In the genomic region with DNA sequence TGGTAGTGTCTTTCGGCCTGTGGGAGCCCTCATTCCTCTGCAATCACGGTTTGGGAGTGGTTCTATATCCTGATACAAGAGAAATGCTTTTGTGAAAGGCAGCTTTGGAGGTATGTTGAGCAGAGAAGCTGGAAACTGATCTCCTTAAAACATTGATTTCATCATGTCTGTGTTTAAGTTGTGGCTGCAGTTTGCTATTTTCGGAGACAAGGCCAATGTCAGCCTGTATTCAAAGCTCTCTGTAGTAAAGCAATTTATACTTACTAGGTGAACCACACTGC, we compare ENCODE assay signal across 20 cellular contexts.
"Had no signal": no experiment of that assay in that cellular context is flagged by ENCODE, and none has a peak within 500 bp of the region (broad histone marks: within the 10 kb centered on the region; RNA-seq: fewer than 3 reads in every experiment).

No MANE protein-coding gene starts in this region.

- H3K27ac ChIP-seq: adrenal gland, coronary artery, left lung, prostate gland, skin epidermis, tibial artery, WERI-Rb-1 had no signal

- H3K9me3 ChIP-seq: adrenal gland, left lung, prostate gland, tibial artery had no signal

- DNase-seq: activated CD4-positive, alpha-beta T cell treated with anti-CD3 and anti-CD28 coated beads for 1 hour; activated CD4-positive, alpha-beta T cell treated with anti-CD3 and anti-CD28 coated beads, Interleukin-2, amount 50 U/mL, for 1 hour; activated CD8-positive, alpha-beta T cell treated with anti-CD3 and anti-CD28 coated beads, Interleukin-2, amount 10 ng/mL, durations not matched to agents 7 days and 5 days; activated gamma-delta T cell treated with Interleukin-2 at 50 U/mL for 16 hours; adrenal gland; cerebellar nuclear complex; endodermal cell; hippocampal formation; kidney glomerular epithelial cell; left lung; naive thymus-derived CD8-positive, alpha-beta T cell; stimulated activated CD4-positive, alpha-beta T cell treated with anti-CD3 and anti-CD28 coated beads, Interleukin-1b, Interleukin-23, amount 100 ng/mL, for 48 hours; T-cell; tibial artery; WERI-Rb-1 had no signal

- H3K4me3 ChIP-seq: adrenal gland, coronary artery, left lung, lung, prostate gland, skin epidermis, tibial artery had no signal

- H3K27me3 ChIP-seq: adrenal gland, left lung, tibial artery had no signal

- H3K4me1 ChIP-seq: adrenal gland, left lung, prostate gland, tibial artery had no signal

- H3K36me3 ChIP-seq: adrenal gland, left lung, prostate gland, tibial artery, WERI-Rb-1 had no signal

- ATAC-seq: activated CD8-positive, alpha-beta T cell treated with anti-CD3 and anti-CD28 coated beads, Interleukin-2, amount 10 ng/mL, durations not matched to agents 7 days and 5 days; activated naive CD4-positive, alpha-beta T cell treated with anti-CD3 and anti-CD28 coated beads, Interleukin-2, amount 50 U/mL, for 72 hours; left lung; naive thymus-derived CD8-positive, alpha-beta T cell; T-cell had no signal
